9 cellular contexts compared by ENCODE assay signal in the genomic region with DNA sequence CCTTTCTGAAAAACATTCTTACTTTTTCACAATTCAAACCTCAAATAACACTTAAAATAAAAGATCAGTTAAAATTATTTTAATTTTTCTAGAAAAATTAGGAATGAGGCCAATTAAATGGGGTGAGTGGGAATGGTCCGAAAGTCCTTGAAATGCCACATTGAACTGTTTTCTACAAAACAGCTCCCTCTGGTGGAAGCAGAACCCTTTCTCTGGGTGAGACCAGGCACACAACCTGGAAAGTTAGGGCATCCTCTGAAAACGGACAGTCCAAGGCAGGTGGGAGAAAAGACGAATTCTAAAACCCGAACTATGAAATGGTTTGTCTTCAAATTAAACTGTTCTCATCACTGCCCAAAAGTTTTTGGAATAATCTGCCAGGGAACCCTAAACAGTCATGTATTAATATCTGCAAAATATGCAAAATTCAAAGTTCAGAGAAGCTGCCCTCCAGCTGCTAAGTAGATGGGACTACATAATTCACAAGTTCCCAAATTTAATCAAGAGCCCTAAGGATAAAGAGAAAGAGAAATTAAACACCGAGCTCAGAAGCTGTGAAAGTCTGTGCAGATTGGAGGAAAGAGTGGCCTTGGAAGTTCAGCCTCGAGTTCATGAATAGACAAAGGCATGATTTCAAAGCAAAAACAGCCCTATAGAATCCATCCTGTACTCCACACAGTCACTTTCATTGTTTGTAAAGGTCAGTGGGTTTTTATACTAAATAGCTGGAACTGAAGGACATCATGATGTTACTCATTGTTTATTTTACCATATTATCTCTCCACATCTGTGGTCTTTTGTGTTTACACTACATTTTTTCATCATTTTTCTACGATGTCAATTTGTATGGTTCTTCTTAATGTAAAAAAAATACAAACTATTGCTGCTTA.
DNase-seq lines count a peak whose midpoint lies in the region; ATAC-seq and TF ChIP-seq lines count a peak whose summit lies in the region.
"Had no signal": no experiment of that assay in that cellular context is flagged by ENCODE, and none has a peak within 500 bp of the region (broad histone marks: within the 10 kb centered on the region; RNA-seq: fewer than 3 reads in every experiment).

No MANE protein-coding gene starts in this region.

- CTCF ChIA-PET in A673 (lab: Charles Lee): interaction anchor here (1.4 kb wide), 1 partner anchor 189 kb away, joined by 9 read pairs; no protein-coding TSS in a partner anchor

- intact Hi-C loops in A673 (cut with micrococcal nuclease; ENCODE audit: unreplicated experiment): loop anchor here (2.0 to 5.0 kb wide), 3 partner anchors 111 to 254 kb away; no protein-coding TSS in a partner anchor
- intact Hi-C loops in adrenal gland (cut with DNase I): loop anchor here (5.0 to 10.0 kb wide), 2 partner anchors 114 to 189 kb away; no protein-coding TSS in a partner anchor
- intact Hi-C loops in left cardiac atrium (cut with DNase I): loop anchor here (2.0 to 10.0 kb wide), 3 partner anchors 186 to 254 kb away; no protein-coding TSS in a partner anchor
- intact Hi-C loops in gastrocnemius medialis (cut with DNase I; ENCODE audit: low total_unique reads): no loop called here

- WGBS in adrenal gland, 4 donors: 15 to 23% (median 21%) methylated on average over 7 of the region's 7 CpGs

- TF ChIP-seq POLR2A in adrenal gland (IDR thresholded peaks at IDR 0.05): no peak
- TF ChIP-seq POLR2A in gastrocnemius medialis (IDR thresholded peaks at IDR 0.05): no peak

- H3K36me3 ChIP-seq in A673 (ENCODE audit: insufficient read depth, low read length, poor library complexity, severe bottlenecking) (no peaks in the 10 kb centered on the region), GM06990 (ENCODE audit: control insufficient read depth, insufficient read depth, low read length) (no peaks in the 10 kb centered on the region), adrenal gland (replicated peaks in 1 of 2) (no peaks in the 10 kb centered on the region), gastrocnemius medialis (no peaks in the 10 kb centered on the region)

- ATAC-seq in left cardiac atrium: peak; percentile 70 to 73
- peak; percentile 44 to 69 for ATAC-seq in gastrocnemius medialis
- ATAC-seq in HG02973 (IDR thresholded peaks at IDR 0.05; ENCODE audit: unreplicated experiment): no peak
- no peak for ATAC-seq in GM19035 (IDR thresholded peaks at IDR 0.05; ENCODE audit: unreplicated experiment)

- no peaks in the 10 kb centered on the region for H3K4me1 ChIP-seq in A673 (ENCODE audit: insufficient read depth, low read length, poor library complexity, severe bottlenecking)
- peaks cover 0 to 6% of the 10 kb centered on the region in 2 donors for H3K4me1 ChIP-seq in adrenal gland (replicated peaks in 1 of 2)
- H3K4me1 ChIP-seq in gastrocnemius medialis: peaks cover 0 to 3% of the 10 kb centered on the region in 2 donors

- H3K27ac ChIP-seq in A673 (ENCODE audit: low read depth, low read length, poor library complexity, severe bottlenecking) (no peak overlapping the region), adrenal gland (no peak overlapping the region), gastrocnemius medialis (no peak overlapping the region)
- H3K27ac ChIP-seq: epithelial cell of prostate had no signal

- in situ Hi-C loops in gastrocnemius medialis (cut with MboI; ENCODE audit: low sequenced_read_pairs in 4 of 4): loop anchor here (5.0 to 25.0 kb wide), 5 partner anchors 64 to 521 kb away; no protein-coding TSS in a partner anchor

- POLR2A ChIA-PET in A673 (lab: Charles Lee; ENCODE audit: low non-redundant PET): no interaction called here

- TF ChIP-seq CTCF in A673 (conservative IDR thresholded peaks at IDR 0.05; ENCODE audit: low read depth, low read length) (peak; percentile 81), GM06990 (IDR thresholded peaks at IDR 0.05; ENCODE audit: insufficient read depth, low read length, poor library complexity, severe bottlenecking) (peak; percentile 73), adrenal gland (IDR thresholded peaks at IDR 0.05) (peak; percentile 65 to 85 (median 74)), gastrocnemius medialis (IDR thresholded peaks at IDR 0.05 in 4 of 5, conservative IDR thresholded peaks at IDR 0.05 in 1 of 5) (peak in 4 of 5 experiments; percentile 42 to 64 (median 56))

- no peaks in the 10 kb centered on the region for H3K9me3 ChIP-seq in A673 (ENCODE audit: low read depth, low read length, poor library complexity, severe bottlenecking)
- H3K9me3 ChIP-seq in adrenal gland (replicated peaks in 1 of 3): no peaks in the 10 kb centered on the region
- H3K9me3 ChIP-seq in gastrocnemius medialis: no peaks in the 10 kb centered on the region

- H3K27me3 ChIP-seq in A673 (replicated peaks; ENCODE audit: insufficient read depth, low read depth, low read length, poor library complexity): peaks cover 10% of the 10 kb centered on the region
- H3K27me3 ChIP-seq in GM06990 (replicated peaks; ENCODE audit: control insufficient read depth, insufficient read depth, low read length): no peaks in the 10 kb centered on the region
- no peaks in the 10 kb centered on the region for H3K27me3 ChIP-seq in adrenal gland
- no peaks in the 10 kb centered on the region for H3K27me3 ChIP-seq in gastrocnemius medialis

- H3K4me3 ChIP-seq in A673 (ENCODE audit: low read depth, low read length, poor library complexity, severe bottlenecking) (no peak overlapping the region), GM06990 (replicated peaks; ENCODE audit: low read depth, low read length) (no peak overlapping the region), adrenal gland (no peak overlapping the region), gastrocnemius medialis (no peak overlapping the region)

- DNase-seq in A673 (ENCODE audit: low spot score) (peak; percentile 56), GM06990 (ENCODE audit: extremely low read depth, insufficient read length) (no peak), NCI-H1048 (lab: John Stamatoyannopoulos, UW) (peak; percentile 11), adrenal gland (peak; percentile 25 to 72 (median 65)), left cardiac atrium (peak; percentile 30), gastrocnemius medialis (peak in 1 of 2 donors; percentile 4)

- no TSS peak for BruUV-seq in A673 (replicated peaks; lab: Mats Ljungman, UMichigan)

Comparison
In these comparisons a context has a peak if more than half of its experiments do, and no peak if none do; other contexts are left out.
1. ATAC-seq: peak in left cardiac atrium (2 of 2) and gastrocnemius medialis (2 of 2); none in HG02973 (single experiment) and GM19035 (single experiment).
2. Peak in every context shown above with its lines, with median percentiles within 50 percentile points of each other: CTCF ChIP-seq.